Comparison of ENCODE assay signal across 8 cellular contexts in genomic region chr14:28766505-28767238, GRCh38. TPM values are rescaled to one million over a fixed set of nuclear protein-coding genes. Genes with fewer than 3 reads are reported as not detected.
DNase-seq lines count a peak whose midpoint lies in the region; ATAC-seq, FAIRE-seq and TF ChIP-seq lines count a peak whose summit lies in the region.

TSS of gene FOXG1 (plus strand) at chr14:28766787. CDS start at chr14:28767280, 493 bp downstream.

- H3K79me2 ChIP-seq in ACC112 (ENCODE audit: control insufficient read depth, insufficient read depth, low read length, unreplicated experiment) (no peaks in the 10 kb centered on the region), GM23248 (ENCODE audit: insufficient read depth) (no peaks in the 10 kb centered on the region), endothelial cell of umbilical vein (ENCODE audit: control insufficient read depth, insufficient read depth, low read length) (no peaks in the 10 kb centered on the region)

- dilution Hi-C loops in endothelial cell of umbilical vein (cut with MboI; ENCODE audit: extremely low pct_ligation_motif_present, low sequenced_read_pairs), result no loop called here

- no peak within 1 kb of the TSS for H3K27ac ChIP-seq in ACC112 (ENCODE audit: low read depth, low read length)
- no peak within 1 kb of the TSS for H3K27ac ChIP-seq in GM23248
- H3K27ac ChIP-seq in endothelial cell of umbilical vein (ENCODE audit: insufficient read depth, low read depth, low read length), result no peak within 1 kb of the TSS

- H3K27me3 ChIP-seq in ACC112 (ENCODE audit: insufficient read depth, low read length) (peaks cover 93% of the 10 kb centered on the region), GM23248 (replicated peaks; ENCODE audit: insufficient read depth) (peaks cover 85% of the 10 kb centered on the region), endothelial cell of umbilical vein (ENCODE audit: control insufficient read depth in 2 of 2, insufficient read depth in 2 of 2, low read length in 2 of 2) (peaks cover 51 to 88% of the 10 kb centered on the region in 2 experiments)

- H4K20me1 ChIP-seq in GM23248 (ENCODE audit: insufficient read depth), result no peaks in the 10 kb centered on the region
- H4K20me1 ChIP-seq in endothelial cell of umbilical vein (replicated peaks; ENCODE audit: control insufficient read depth, extremely low read depth, insufficient read depth, low read length), result no peaks in the 10 kb centered on the region

- CTCF ChIA-PET in endothelial cell of umbilical vein (lab: Charles Lee), result interaction anchor here (0.6 to 5.5 kb wide), 7 partner anchors 8 to 1448 kb away, joined by 3 to 34 read pairs (median 4); no protein-coding TSS in a partner anchor

- no peaks in the 10 kb centered on the region for H3K9me1 ChIP-seq in endothelial cell of umbilical vein (replicated peaks; ENCODE audit: control insufficient read depth, extremely low read depth, insufficient read depth, low read length)

- intact Hi-C loops in endothelial cell of umbilical vein (cut with micrococcal nuclease), result loop anchor here (10.0 kb wide), 1 partner anchor 1158 kb away; the partner anchor contains the start of gene PRKD1
- intact Hi-C loops in posterior cingulate gyrus (cut with DNase I), result no loop called here

- H3K9me2 ChIP-seq in GM23248 (ENCODE audit: insufficient read depth), result no peaks in the 10 kb centered on the region

- H3K9ac ChIP-seq in GM23248 (no peak within 1 kb of the TSS), endothelial cell of umbilical vein (replicated peaks; ENCODE audit: extremely low read depth, insufficient read depth, low read length) (no peak within 1 kb of the TSS)

- H3K4me3 ChIP-seq in ACC112 (ENCODE audit: low read depth, low read length) (peak within 1 kb of the TSS; percentile 71), GM23248 (peak within 1 kb of the TSS; percentile 56), endothelial cell of umbilical vein (replicated peaks in 1 of 3; ENCODE audit: insufficient read depth in 1 of 3, low read depth in 1 of 3, low read length in 3 of 3) (peak within 1 kb of the TSS in 2 of 3 experiments; percentile 24 to 29)

- POLR2A ChIA-PET in endothelial cell of umbilical vein (lab: Charles Lee), result no interaction called here

- 5 to 6% methylated on average over 28 to 71 of the region's 80 CpGs for WGBS in GM23248 (ENCODE audit: low coverage in 1 of 2, low lambda C conversion rate in 2 of 2, missing lambda C conversion rate in 2 of 2), 2 experiments

- ATAC-seq in HG03095 (IDR thresholded peaks at IDR 0.05; ENCODE audit: unreplicated experiment), result no peak
- no peak for ATAC-seq in HG02970 (IDR thresholded peaks at IDR 0.05; ENCODE audit: low FRiP score, unreplicated experiment)

- 0 out of 2 replicates have a peak, but pooled peaks cover 5% of the 10 kb centered on the region for H3F3A ChIP-seq in GM23248 (ENCODE audit: insufficient read depth)

- TF ChIP-seq CTCF in endothelial cell of umbilical vein (IDR thresholded peaks at IDR 0.05; ENCODE audit: extremely low read depth in 1 of 2, insufficient read depth in 1 of 2, low read depth in 1 of 2, low read length in 2 of 2), result no peak
- no peak for TF ChIP-seq CTCF in GM20000 (IDR thresholded peaks at IDR 0.05; ENCODE audit: extremely low read depth, missing control alignments)

- peak; percentile 37 for FAIRE-seq in endothelial cell of umbilical vein (lab: Jason Lieb, UNC)

- H2AFZ ChIP-seq in ACC112 (ENCODE audit: low read length, unreplicated experiment), result peak within 1 kb of the TSS; percentile 55
- H2AFZ ChIP-seq in GM23248, result peak within 1 kb of the TSS; percentile 53
- H2AFZ ChIP-seq in endothelial cell of umbilical vein (ENCODE audit: low read depth, low read length), result peak within 1 kb of the TSS; percentile 42

- H3K4me2 ChIP-seq in GM23248 (ENCODE audit: unreplicated experiment), result peak within 1 kb of the TSS; percentile 18
- peak within 1 kb of the TSS; percentile 44 for H3K4me2 ChIP-seq in endothelial cell of umbilical vein (ENCODE audit: insufficient read depth, low read length)

- H3K36me3 ChIP-seq in ACC112 (ENCODE audit: insufficient read depth, low read length) (no peaks in the 10 kb centered on the region), GM23248 (ENCODE audit: low read depth) (no peaks in the 10 kb centered on the region), endothelial cell of umbilical vein (ENCODE audit: control insufficient read depth in 2 of 2, extremely low read depth in 1 of 2, insufficient read depth in 2 of 2, low read length in 2 of 2) (no peaks in the 10 kb centered on the region)

- H3K4me1 ChIP-seq in ACC112 (ENCODE audit: control insufficient read depth, insufficient read depth, low read length, unreplicated experiment) (no peaks in the 10 kb centered on the region), GM23248 (ENCODE audit: insufficient read depth) (no peaks in the 10 kb centered on the region), endothelial cell of umbilical vein (ENCODE audit: control insufficient read depth, extremely low read depth, insufficient read depth, low read length) (peaks cover 5% of the 10 kb centered on the region)

- no peak for TF ChIP-seq POLR2A in endothelial cell of umbilical vein (IDR thresholded peaks at IDR 0.05; ENCODE audit: low read depth, low read length)

- DNase-seq in GM23248, result peak; percentile 36
- DNase-seq in NCI-H748 (lab: John Stamatoyannopoulos, UW; ENCODE audit: unreplicated experiment), result peak; percentile 98
- no peak for DNase-seq in endothelial cell of umbilical vein (ENCODE audit: low read depth, low spot score)
- peak in 9 of 10 donors; percentile 59 to 97 (median 81) for DNase-seq in posterior cingulate gyrus
- DNase-seq in GM20000 (ENCODE audit: low spot score), result no peak

- no peaks in the 10 kb centered on the region for H3K9me3 ChIP-seq in GM23248 (ENCODE audit: low read depth)
- H3K9me3 ChIP-seq in endothelial cell of umbilical vein (replicated peaks; ENCODE audit: control insufficient read depth, insufficient read depth, low read length), result no peaks in the 10 kb centered on the region

- no TSS peak for BruUV-seq in endothelial cell of umbilical vein (replicated peaks; lab: Mats Ljungman, UMichigan)

- in situ Hi-C loops in GM23248 (cut with MboI), result loop anchor here (25.0 kb wide), 1 partner anchor 1246 kb away; no protein-coding TSS in a partner anchor

TF ChIP-seq in endothelial cell of umbilical vein, 7 proteins besides CTCF, POLR2A, EP300 and RAD21:
- TF ChIP-seq MYC (IDR thresholded peaks at IDR 0.05; ENCODE audit: low read depth, low read length) (no peak), EZH2 (IDR thresholded peaks at IDR 0.05; ENCODE audit: borderline replicate concordance, low read depth, low read length, severe bottlenecking) (peak; percentile 39)
TF ChIP-seq in endothelial cell of umbilical vein: peak in this region for 1.

RNA-seq across cellular contexts. Expression of gene FOXG1, which starts in this region (rescaled TPM):
- total RNA-seq in GM23248 (2014; rRNA removed; shearing (Covaris generic)), result not detected in 2 replicates
- 0.04 TPM in 1 of 2 replicates, not detected in the other for polyA plus RNA-seq in GM23248 (2016; fragmentation: Nextera tagmentation; extraction: Ambion mirVana)
- not detected in 2 replicates for total RNA-seq in endothelial cell of umbilical vein
- polyA plus RNA-seq in endothelial cell of umbilical vein, result not detected in 2 replicates
- polyA plus RNA-seq in endothelial cell of umbilical vein (2011; cell fraction: cytosol; rRNA removed), result not detected in 2 replicates
- polyA plus RNA-seq in endothelial cell of umbilical vein (2011; cell fraction: nucleus; rRNA removed), result not detected in 2 replicates
- polyA plus RNA-seq in endothelial cell of umbilical vein (2012), result not detected in 2 replicates
- polyA minus RNA-seq in endothelial cell of umbilical vein, result 0.06 TPM in 1 of 2 replicates, not detected in the other
- not detected for polyA minus RNA-seq in endothelial cell of umbilical vein (2011; cell fraction: cytosol; rRNA and poly(A)+ RNA removed)
- polyA minus RNA-seq in endothelial cell of umbilical vein (2011; cell fraction: nucleus; rRNA and poly(A)+ RNA removed), result not detected in 2 replicates

Comparison
In these comparisons a context has a peak if more than half of its experiments do, and no peak if none do; other contexts are left out.
1. Peak in DNase-seq, H3K4me3 ChIP-seq and H3K4me2 ChIP-seq in GM23248; RNA of the gene not detected or under 1 TPM.
2. DNase-seq: peak in NCI-H748 (single experiment) and posterior cingulate gyrus (9 of 10); none in endothelial cell of umbilical vein (single experiment) and GM20000 (single experiment).
3. Peak in every context shown above with its lines, with median percentiles within 50 percentile points of each other: H2AFZ ChIP-seq and H3K4me3 ChIP-seq.